Comparison of ENCODE assay signal across 27 cellular contexts in genomic region chr11:115980747-115981475, GRCh38.
"Had no signal": no experiment of that assay in that cellular context is flagged by ENCODE, and none has a peak within 500 bp of the region (broad histone marks: within the 10 kb centered on the region; RNA-seq: fewer than 3 reads in every experiment).

No MANE protein-coding gene starts in this region.

- ATAC-seq: activated T-cell treated with anti-CD3 and anti-CD28 coated beads, Interleukin-2, amount 50 U/mL, for 4 hours; K562; Panc1 had no signal

- H3K36me3 ChIP-seq: breast epithelium had no signal

- DNase-seq: activated CD4-positive, alpha-beta memory T cell treated with anti-CD3 and anti-CD28 coated beads for 36 hours; activated CD4-positive, alpha-beta T cell treated with anti-CD3 and anti-CD28 coated beads, Interleukin-2, amount 10 ng/mL, durations not matched to agents 7 days and 5 days; activated CD4-positive, CD25-positive, alpha-beta regulatory T cell; activated CD8-positive, alpha-beta memory T cell treated with anti-CD3 and anti-CD28 coated beads for 24 hours; activated effector memory CD4-positive, alpha-beta T cell treated with anti-CD3 and anti-CD28 coated beads, Interleukin-2, amount 50 U/mL, for 16 hours; activated naive CD4-positive, alpha-beta T cell treated with anti-CD3 and anti-CD28 coated beads for 36 hours; activated naive CD8-positive, alpha-beta T cell treated with anti-CD3 and anti-CD28 coated beads for 36 hours; activated T-cell treated with anti-CD3 and anti-CD28 coated beads, Interleukin-2, amount 50 U/mL, for 4 hours; Karpas-422; MM.1S; NCI-H1105 treated with DMSO at 0.1 percent for 48 hours; NCI-H146; NCI-H187 treated with DMSO at 0.1 percent for 48 hours; NCI-H2081 treated with DMSO at 0.1 percent for 48 hours; NCI-H2171; NCI-H2227 treated with DMSO at 0.1 percent for 48 hours; NCI-H526 treated with DMSO at 0.1 percent for 48 hours; NCI-H82; NK-92 treated with Interleukin-12 subunit alpha and Interleukin-12 subunit beta, amount 100 ng/mL, for 24 hours; OCI-M1; RPMI8226; T-helper 1 cell had no signal

- H3K27ac ChIP-seq: SK-N-MC, VCaP had no signal

- H3K4me1 ChIP-seq: breast epithelium had no signal

- H3K9me3 ChIP-seq: breast epithelium had no signal

- H3K27me3 ChIP-seq: breast epithelium had no signal

- H3K27ac Mint-ChIP-seq: activated CD4-positive, alpha-beta memory T cell treated with anti-CD3 and anti-CD28 coated beads for 36 hours; activated CD4-positive, alpha-beta T cell treated with anti-CD3 and anti-CD28 coated beads, Interleukin-2, amount 10 ng/mL, durations not matched to agents 7 days and 5 days; activated naive CD4-positive, alpha-beta T cell treated with anti-CD3 and anti-CD28 coated beads for 36 hours; activated naive CD8-positive, alpha-beta T cell treated with anti-CD3 and anti-CD28 coated beads for 36 hours had no signal

- H3K4me1 Mint-ChIP-seq: activated CD4-positive, alpha-beta T cell treated with anti-CD3 and anti-CD28 coated beads, Interleukin-2, amount 10 ng/mL, durations not matched to agents 7 days and 5 days; activated naive CD8-positive, alpha-beta T cell treated with anti-CD3 and anti-CD28 coated beads for 36 hours had no signal

- H3K36me3 Mint-ChIP-seq: activated CD4-positive, alpha-beta memory T cell treated with anti-CD3 and anti-CD28 coated beads for 36 hours; activated naive CD8-positive, alpha-beta T cell treated with anti-CD3 and anti-CD28 coated beads for 36 hours had no signal

- H3K4me3 ChIP-seq: breast epithelium, K562, SK-N-MC had no signal

- H3K9me3 Mint-ChIP-seq: activated CD4-positive, alpha-beta memory T cell treated with anti-CD3 and anti-CD28 coated beads for 36 hours; activated CD4-positive, alpha-beta T cell treated with anti-CD3 and anti-CD28 coated beads, Interleukin-2, amount 10 ng/mL, durations not matched to agents 7 days and 5 days; activated naive CD4-positive, alpha-beta T cell treated with anti-CD3 and anti-CD28 coated beads for 36 hours; activated naive CD8-positive, alpha-beta T cell treated with anti-CD3 and anti-CD28 coated beads for 36 hours; activated T-cell treated with anti-CD3 and anti-CD28 coated beads, Interleukin-2, amount 50 U/mL, for 4 hours had no signal

- H3K4me3 Mint-ChIP-seq: activated CD4-positive, alpha-beta memory T cell treated with anti-CD3 and anti-CD28 coated beads for 36 hours; activated CD4-positive, alpha-beta T cell treated with anti-CD3 and anti-CD28 coated beads, Interleukin-2, amount 10 ng/mL, durations not matched to agents 7 days and 5 days; activated naive CD4-positive, alpha-beta T cell treated with anti-CD3 and anti-CD28 coated beads for 36 hours; activated naive CD8-positive, alpha-beta T cell treated with anti-CD3 and anti-CD28 coated beads for 36 hours; activated T-cell treated with anti-CD3 and anti-CD28 coated beads, Interleukin-2, amount 50 U/mL, for 4 hours had no signal
